11 cellular contexts compared by ENCODE assay signal in genomic region chr17:79814966-79815835, GRCh38. TPM values are rescaled to one million over a fixed set of nuclear protein-coding genes. Genes with fewer than 3 reads are reported as not detected.
A peak's percentile ranks its signal among the peaks of the same experiment; 100 is the strongest.
DNase-seq lines count a peak whose midpoint lies in the region; ATAC-seq, FAIRE-seq and TF ChIP-seq lines count a peak whose summit lies in the region.
"Had no signal": no experiment of that assay in that cellular context is flagged by ENCODE, and none has a peak within 500 bp of the region (broad histone marks: within the 10 kb centered on the region; RNA-seq: fewer than 3 reads in every experiment).

No MANE protein-coding gene starts in this region.

- no peak overlapping the region for H3K27ac Mint-ChIP-seq in activated B cell treated with CpG ODN at 0.5 μM for 24 hours
- H3K27ac Mint-ChIP-seq: activated naive CD4-positive, alpha-beta T cell treated with anti-CD3 and anti-CD28 coated beads, Interleukin-2, amount 50 U/mL, for 72 hours; CD14-positive monocyte had no signal

- TF ChIP-seq CTCF in C4-2B (conservative IDR thresholded peaks at IDR 0.05) (no peak), activated B cell treated with CpG ODN at 0.5 μM for 24 hours (IDR thresholded peaks at IDR 0.05) (no peak), heart right ventricle (IDR thresholded peaks at IDR 0.05) (no peak), omental fat pad (IDR thresholded peaks at IDR 0.05) (no peak)

- no peaks in the 10 kb centered on the region for H3K36me3 Mint-ChIP-seq in activated B cell treated with CpG ODN at 0.5 μM for 24 hours (ENCODE audit: low read depth)

- CTCF ChIA-PET in activated B cell treated with CpG ODN at 0.5 μM for 24 hours (lab: Charles Lee) = interaction anchor here (1.3 to 1.5 kb wide), 2 partner anchors 27 to 160 kb away, joined by 3 to 4 read pairs; no protein-coding TSS in a partner anchor

- no peak for FAIRE-seq in GM19239 (lab: Jason Lieb, UNC)

- ATAC-seq in activated B cell treated with CpG ODN at 0.5 μM for 24 hours (ENCODE audit: low read depth) (peak; percentile 13), heart right ventricle (peak in 2 of 8 donors; percentile 21 to 39), omental fat pad (ENCODE audit: low FRiP score) (peak; percentile 48), GM21390 (IDR thresholded peaks at IDR 0.05; ENCODE audit: unreplicated experiment) (no peak), GM18867 (IDR thresholded peaks at IDR 0.05; ENCODE audit: unreplicated experiment) (no peak), HG03469 (IDR thresholded peaks at IDR 0.05; ENCODE audit: unreplicated experiment) (no peak)
- ATAC-seq: activated naive CD4-positive, alpha-beta T cell treated with anti-CD3 and anti-CD28 coated beads, Interleukin-2, amount 50 U/mL, for 72 hours had no signal

- no peaks in the 10 kb centered on the region for H3K9me3 ChIP-seq in heart right ventricle

- peak overlapping the region; percentile 97 for H3K27ac ChIP-seq in C4-2B
- peak overlapping the region in 1 of 10 donors; percentile 26 for H3K27ac ChIP-seq in heart right ventricle

- WGBS in heart right ventricle, 2 donors = 13 to 16% methylated on average over 85 to 96 of the region's 96 CpGs

- peaks cover 22 to 61% (median 49%) of the 10 kb centered on the region in 9 donors for H3K4me1 ChIP-seq in heart right ventricle

- H3K36me3 ChIP-seq in heart right ventricle = no peaks in the 10 kb centered on the region

- H3K27me3 Mint-ChIP-seq in activated B cell treated with CpG ODN at 0.5 μM for 24 hours = peaks cover 42% of the 10 kb centered on the region

- DNase-seq in activated B cell treated with CpG ODN at 0.5 μM for 24 hours (peak; percentile 51), heart right ventricle (peak in 1 of 2 donors; percentile 48), omental fat pad (ENCODE audit: low spot score) (no peak), GM19239 (ENCODE audit: insufficient read length, low spot score) (no peak)
- DNase-seq: NCI-H524 had no signal

- POLR2A ChIA-PET in activated B cell treated with CpG ODN at 0.5 μM for 24 hours (lab: Charles Lee) = interaction anchor here (1.2 to 18.2 kb wide), 3 partner anchors 10 to 26 kb away, joined by 8 to 212 read pairs (median 20); partner anchors contain the start of gene CBX4

- intact Hi-C loops in activated B cell treated with CpG ODN at 0.5 μM for 24 hours (cut with micrococcal nuclease) (loop anchor here (1.0 kb wide), 1 partner anchor 24 kb away; the partner anchor contains the start of gene CBX4), heart right ventricle (cut with DNase I) (loop anchor here in 2 of 10 donors (2.0 to 5.0 kb wide), 2 partner anchors 16 to 177 kb away; no protein-coding TSS in a partner anchor)

- peak overlapping the region in 7 of 10 donors; percentile 17 to 36 (median 31) for H3K4me3 ChIP-seq in heart right ventricle

- H3K4me3 Mint-ChIP-seq in activated B cell treated with CpG ODN at 0.5 μM for 24 hours = no peak overlapping the region

- no peaks in the 10 kb centered on the region for H3K9me3 Mint-ChIP-seq in activated B cell treated with CpG ODN at 0.5 μM for 24 hours
- H3K9me3 Mint-ChIP-seq: activated naive CD4-positive, alpha-beta T cell treated with anti-CD3 and anti-CD28 coated beads, Interleukin-2, amount 50 U/mL, for 72 hours had no signal

- peaks cover 27% of the 10 kb centered on the region for H3K4me1 Mint-ChIP-seq in activated B cell treated with CpG ODN at 0.5 μM for 24 hours

- H3K27me3 ChIP-seq in heart right ventricle = peaks cover 22 to 86% (median 62%) of the 10 kb centered on the region in 7 donors

RNA-seq across cellular contexts. Expression of gene CBX8, which starts 18.3 kb away (rescaled TPM):
- total RNA-seq in activated B cell treated with CpG ODN at 0.5 μM for 24 hours (4.0 and 4.9 TPM in 2 replicates), heart right ventricle (1 to 10 TPM; 4.3 to 9.3 (median 5.6) TPM), omental fat pad (1 to 10 TPM in 2 of 4 donors, under 1 TPM in 2; 0.88 to 2.2 (median 1.2) TPM)
- polyA plus RNA-seq in heart right ventricle = 1 to 10 TPM; 2.2 to 4.1 TPM

RNA-seq across cellular contexts. Expression of gene CBX4, which starts 24.0 kb away (rescaled TPM):
- 55.6 and 56.3 TPM in 2 replicates for total RNA-seq in activated B cell treated with CpG ODN at 0.5 μM for 24 hours
- 10 to 100 TPM; 21.6 to 38.2 (median 26.4) TPM for total RNA-seq in heart right ventricle
- 1 to 10 TPM; 9.4 to 9.8 TPM for polyA plus RNA-seq in heart right ventricle
- 10 to 100 TPM in 2 of 4 donors, 1 to 10 TPM in 2; 5.5 to 16.6 (median 10.6) TPM for total RNA-seq in omental fat pad

RNA-seq across cellular contexts. Expression of gene CBX2, which starts 37.3 kb away (rescaled TPM):
- total RNA-seq in activated B cell treated with CpG ODN at 0.5 μM for 24 hours = 0.37 and 0.67 TPM in 2 replicates
- total RNA-seq in heart right ventricle = 1 to 10 TPM; 1.5 to 3.9 (median 2.7) TPM
- 1 to 10 TPM; 2.9 to 7.1 TPM for polyA plus RNA-seq in heart right ventricle
- total RNA-seq in omental fat pad = 1 to 10 TPM in 2 of 4 donors, under 1 TPM in 2; 0.28 to 5.2 (median 1.5) TPM

Comparison
In these comparisons a context has a peak if more than half of its experiments do, and no peak if none do; other contexts are left out.
1. ATAC-seq: peak in activated B cell treated with CpG ODN at 0.5 μM for 24 hours (single experiment) and omental fat pad (single experiment); none in GM21390 (single experiment), GM18867 (single experiment) and HG03469 (single experiment).